Comparison of ENCODE assay signal across 15 cellular contexts in the genomic region with DNA sequence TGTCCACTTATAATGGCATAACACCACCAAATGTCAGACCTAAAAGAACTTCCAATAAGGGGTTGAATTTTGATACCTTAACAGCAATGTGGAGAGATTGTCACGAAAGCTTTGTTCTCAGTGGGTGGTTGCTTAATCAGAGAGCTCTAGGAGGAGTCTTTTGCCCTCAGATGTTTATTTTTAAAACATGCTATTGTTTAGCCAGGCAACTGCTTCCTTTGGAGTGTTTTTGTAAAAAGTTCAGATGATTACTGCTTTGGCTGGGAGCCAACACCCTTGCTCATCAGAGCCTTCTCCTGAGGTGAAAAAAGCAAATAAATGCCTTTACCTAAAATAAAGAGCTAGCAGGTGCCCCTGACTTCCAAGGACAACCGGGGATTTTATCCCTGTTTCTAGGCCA.
DNase-seq lines count a peak whose midpoint lies in the region; ATAC-seq and TF ChIP-seq lines count a peak whose summit lies in the region.
"Had no signal": no experiment of that assay in that cellular context is flagged by ENCODE, and none has a peak within 500 bp of the region (broad histone marks: within the 10 kb centered on the region; RNA-seq: fewer than 3 reads in every experiment).

No MANE protein-coding gene starts in this region.

- H3K4me3 ChIP-seq in left ventricle myocardium inferior (no peak overlapping the region), esophagus muscularis mucosa (no peak overlapping the region)
- H3K4me3 ChIP-seq: ovary, SJCRH30, transverse colon had no signal

- no peaks in the 10 kb centered on the region for H3K27me3 ChIP-seq in left ventricle myocardium inferior (ENCODE audit: low read depth)
- H3K27me3 ChIP-seq in esophagus muscularis mucosa: no peaks in the 10 kb centered on the region
- H3K27me3 ChIP-seq: ovary, SJCRH30, transverse colon had no signal

- no peak for DNase-seq in left ventricle myocardium inferior
- no peak for DNase-seq in cardiac septum (ENCODE audit: low spot score)
- DNase-seq in NCI-H748 treated with DMSO at 0.1 percent for 48 hours (lab: John Stamatoyannopoulos, UW): peak; percentile 51
- DNase-seq in esophagus muscularis mucosa (ENCODE audit: extremely low spot score): no peak
- no peak for DNase-seq in NAMALWA (ENCODE audit: low spot score)
- DNase-seq in KBM-7: no peak
- DNase-seq: activated CD4-positive, alpha-beta T cell treated with anti-CD3 and anti-CD28 coated beads, Interleukin-2, amount 50 U/mL, for 48 hours; erythroblast; left colon; NCI-H1694; ovary; transverse colon had no signal

- ATAC-seq in GM18873 (IDR thresholded peaks at IDR 0.05; ENCODE audit: low FRiP score, unreplicated experiment) (no peak), HG03457 (IDR thresholded peaks at IDR 0.05; ENCODE audit: unreplicated experiment) (no peak)
- ATAC-seq: left colon had no signal

- TF ChIP-seq POLR2A in esophagus muscularis mucosa (IDR thresholded peaks at IDR 0.05; ENCODE audit: low read depth): no peak

- H3K36me3 ChIP-seq in left ventricle myocardium inferior (no peaks in the 10 kb centered on the region), esophagus muscularis mucosa (no peaks in the 10 kb centered on the region)
- H3K36me3 ChIP-seq: ovary, SJCRH30, transverse colon had no signal

- WGBS in esophagus muscularis mucosa: 64% methylated on average over 2 of the region's 2 CpGs

- intact Hi-C loops in left ventricle myocardium inferior (cut with micrococcal nuclease) (no loop called here), cardiac septum (cut with DNase I) (no loop called here), esophagus muscularis mucosa (cut with DNase I) (no loop called here)

- TF ChIP-seq CTCF in left ventricle myocardium inferior (IDR thresholded peaks at IDR 0.05; ENCODE audit: borderline replicate concordance) (no peak), esophagus muscularis mucosa (IDR thresholded peaks at IDR 0.05) (no peak)

- in situ Hi-C loops in KBM-7 (cut with MboI; ENCODE audit: low pct_unique_long_range_greater_than_20kb, low sequenced_read_pairs): no loop called here

- H3K9me3 ChIP-seq in left ventricle myocardium inferior (replicated peaks) (no peaks in the 10 kb centered on the region), esophagus muscularis mucosa (no peaks in the 10 kb centered on the region)
- H3K9me3 ChIP-seq: ovary, SJCRH30, transverse colon had no signal

- TF ChIP-seq EP300 in esophagus muscularis mucosa (IDR thresholded peaks at IDR 0.05): no peak

- H3K27ac ChIP-seq in left ventricle myocardium inferior (replicated peaks) (peak overlapping the region; percentile 86), esophagus muscularis mucosa (replicated peaks in 1 of 4) (peak overlapping the region in 3 of 4 donors; percentile 19 to 29 (median 22))
- H3K27ac ChIP-seq: ovary, SJCRH30, transverse colon had no signal

- peaks cover 76% of the 10 kb centered on the region for H3K4me1 ChIP-seq in left ventricle myocardium inferior
- H3K4me1 ChIP-seq in esophagus muscularis mucosa: peaks cover 28 to 54% (median 38%) of the 10 kb centered on the region in 4 donors
- H3K4me1 ChIP-seq: SJCRH30 had no signal
